Comparison of ENCODE assay signal across 19 cellular contexts in the genomic region with DNA sequence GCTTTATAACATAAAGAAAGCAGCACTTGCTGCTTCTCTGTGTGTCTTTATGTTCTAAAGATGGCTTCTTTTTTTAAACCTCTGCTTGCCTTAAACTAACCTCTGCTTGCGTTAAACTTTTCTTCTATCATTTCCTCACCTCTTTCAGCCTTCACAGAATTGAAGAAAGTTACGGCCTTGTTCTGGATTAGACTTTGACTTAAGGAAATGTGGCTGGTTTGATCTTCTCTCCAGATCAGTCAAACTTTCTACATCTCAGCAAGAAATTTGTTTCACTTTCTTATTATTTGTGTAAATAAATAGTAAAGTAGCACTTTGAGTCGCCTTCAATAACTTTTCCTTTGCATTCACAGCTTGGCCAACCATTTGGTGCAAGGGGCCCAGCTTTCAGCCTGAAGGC.
A peak's percentile ranks its signal among the peaks of the same experiment; 100 is the strongest.
DNase-seq lines count a peak whose midpoint lies in the region; ATAC-seq lines count a peak whose summit lies in the region.
"Had no signal": no experiment of that assay in that cellular context is flagged by ENCODE, and none has a peak within 500 bp of the region (broad histone marks: within the 10 kb centered on the region; RNA-seq: fewer than 3 reads in every experiment).

No MANE protein-coding gene starts in this region.

- no peak for DNase-seq in activated CD4-positive, alpha-beta memory T cell treated with anti-CD3 and anti-CD28 coated beads for 36 hours
- no peak for DNase-seq in activated CD4-positive, alpha-beta memory T cell treated with anti-CD3 and anti-CD28 coated beads, Interleukin-2, amount 10 ng/mL, durations not matched to agents 7 days and 5 days
- peak in 1 of 3 donors; percentile 53 for DNase-seq in CD4-positive, CD25-positive, alpha-beta regulatory T cell
- DNase-seq in activated naive CD8-positive, alpha-beta T cell treated with anti-CD3 and anti-CD28 coated beads for 36 hours, result no peak
- no peak for DNase-seq in NCI-H2029 treated with DMSO at 0.1 percent for 48 hours (lab: John Stamatoyannopoulos, UW)
- no peak for DNase-seq in cerebellar cortex (ENCODE audit: low spot score)
- DNase-seq: C1 segment of cervical spinal cord, Caco-2, DMS153, EL, H7, KG1, NCI-H1436 treated with DMSO at 0.1 percent for 48 hours, NCI-H2081, NCI-H774, PC-9 had no signal

- H3K36me3 ChIP-seq in CD4-positive, CD25-positive, alpha-beta regulatory T cell (ENCODE audit: control insufficient read depth, insufficient read depth, low read length), result no peaks in the 10 kb centered on the region
- no peaks in the 10 kb centered on the region for H3K36me3 ChIP-seq in KOPT-K1 (ENCODE audit: insufficient read depth, low read length)

- intact Hi-C loops in activated CD4-positive, alpha-beta memory T cell treated with anti-CD3 and anti-CD28 coated beads for 36 hours (cut with micrococcal nuclease), result no loop called here

- H3K36me3 Mint-ChIP-seq in activated CD4-positive, alpha-beta memory T cell treated with anti-CD3 and anti-CD28 coated beads for 36 hours, result no peaks in the 10 kb centered on the region
- H3K36me3 Mint-ChIP-seq in activated CD4-positive, alpha-beta memory T cell treated with anti-CD3 and anti-CD28 coated beads, Interleukin-2, amount 10 ng/mL, durations not matched to agents 7 days and 5 days (ENCODE audit: low read depth), result no peaks in the 10 kb centered on the region
- H3K36me3 Mint-ChIP-seq in CD4-positive, CD25-positive, alpha-beta regulatory T cell, result no peaks in the 10 kb centered on the region
- H3K36me3 Mint-ChIP-seq in activated naive CD8-positive, alpha-beta T cell treated with anti-CD3 and anti-CD28 coated beads for 36 hours, result no peaks in the 10 kb centered on the region

- H3K27ac Mint-ChIP-seq in activated CD4-positive, alpha-beta memory T cell treated with anti-CD3 and anti-CD28 coated beads for 36 hours, result peak overlapping the region; percentile 16
- no peak overlapping the region for H3K27ac Mint-ChIP-seq in activated CD4-positive, alpha-beta memory T cell treated with anti-CD3 and anti-CD28 coated beads, Interleukin-2, amount 10 ng/mL, durations not matched to agents 7 days and 5 days
- H3K27ac Mint-ChIP-seq in CD4-positive, CD25-positive, alpha-beta regulatory T cell, result peak overlapping the region in 2 of 3 donors; percentile 22 to 92
- H3K27ac Mint-ChIP-seq in activated naive CD8-positive, alpha-beta T cell treated with anti-CD3 and anti-CD28 coated beads for 36 hours, result peak overlapping the region; percentile 62

- peak overlapping the region; percentile 23 for H3K4me3 ChIP-seq in CD4-positive, CD25-positive, alpha-beta regulatory T cell (ENCODE audit: low read depth, low read length)
- H3K4me3 ChIP-seq: A549, PC-9 had no signal

- CTCF ChIA-PET in activated CD4-positive, alpha-beta memory T cell treated with anti-CD3 and anti-CD28 coated beads for 36 hours (lab: Charles Lee), result no interaction called here
- CTCF ChIA-PET in activated CD4-positive, alpha-beta memory T cell treated with anti-CD3 and anti-CD28 coated beads, Interleukin-2, amount 10 ng/mL, durations not matched to agents 7 days and 5 days (lab: Charles Lee), result no interaction called here

- H3K27me3 Mint-ChIP-seq in activated CD4-positive, alpha-beta memory T cell treated with anti-CD3 and anti-CD28 coated beads for 36 hours, result no peaks in the 10 kb centered on the region
- H3K27me3 Mint-ChIP-seq in activated CD4-positive, alpha-beta memory T cell treated with anti-CD3 and anti-CD28 coated beads, Interleukin-2, amount 10 ng/mL, durations not matched to agents 7 days and 5 days, result no peaks in the 10 kb centered on the region
- H3K27me3 Mint-ChIP-seq in CD4-positive, CD25-positive, alpha-beta regulatory T cell, result no peaks in the 10 kb centered on the region
- peaks cover 5% of the 10 kb centered on the region for H3K27me3 Mint-ChIP-seq in activated naive CD8-positive, alpha-beta T cell treated with anti-CD3 and anti-CD28 coated beads for 36 hours

- peaks cover 6% of the 10 kb centered on the region for H3K4me1 ChIP-seq in CD4-positive, CD25-positive, alpha-beta regulatory T cell (ENCODE audit: control insufficient read depth, insufficient read depth, low read length, poor library complexity, severe bottlenecking)
- H3K4me1 ChIP-seq: A549, Caco-2 had no signal

- no peak for ATAC-seq in CD4-positive, CD25-positive, alpha-beta regulatory T cell (ENCODE audit: low read depth in 2 of 2)
- ATAC-seq: A549, HepG2 had no signal

- POLR2A ChIA-PET in activated CD4-positive, alpha-beta memory T cell treated with anti-CD3 and anti-CD28 coated beads for 36 hours (lab: Charles Lee), result no interaction called here
- POLR2A ChIA-PET in activated CD4-positive, alpha-beta memory T cell treated with anti-CD3 and anti-CD28 coated beads, Interleukin-2, amount 10 ng/mL, durations not matched to agents 7 days and 5 days (lab: Charles Lee), result interaction anchor here (1.0 kb wide), 1 partner anchor 225 kb away, joined by 3 read pairs; no protein-coding TSS in a partner anchor

- peaks cover 27% of the 10 kb centered on the region for H3K4me1 Mint-ChIP-seq in activated CD4-positive, alpha-beta memory T cell treated with anti-CD3 and anti-CD28 coated beads for 36 hours (ENCODE audit: low read depth)
- peaks cover 18% of the 10 kb centered on the region for H3K4me1 Mint-ChIP-seq in activated CD4-positive, alpha-beta memory T cell treated with anti-CD3 and anti-CD28 coated beads, Interleukin-2, amount 10 ng/mL, durations not matched to agents 7 days and 5 days
- peaks cover 7 to 23% (median 17%) of the 10 kb centered on the region in 4 donors for H3K4me1 Mint-ChIP-seq in CD4-positive, CD25-positive, alpha-beta regulatory T cell
- peaks cover 7% of the 10 kb centered on the region for H3K4me1 Mint-ChIP-seq in activated naive CD8-positive, alpha-beta T cell treated with anti-CD3 and anti-CD28 coated beads for 36 hours

- no peaks in the 10 kb centered on the region for H3K9me3 ChIP-seq in CD4-positive, CD25-positive, alpha-beta regulatory T cell (ENCODE audit: control insufficient read depth in 2 of 2, low read length in 2 of 2)
- peaks cover 13% of the 10 kb centered on the region for H3K9me3 ChIP-seq in KOPT-K1 (ENCODE audit: insufficient read depth, low read length, poor library complexity, severe bottlenecking)
- H3K9me3 ChIP-seq: A549, Caco-2 had no signal

- no peak overlapping the region for H3K27ac ChIP-seq in CD4-positive, CD25-positive, alpha-beta regulatory T cell (ENCODE audit: insufficient read depth, low read length, poor library complexity, severe bottlenecking)
- peak overlapping the region; percentile 6 for H3K27ac ChIP-seq in KOPT-K1 (ENCODE audit: low read depth, low read length, poor library complexity, severe bottlenecking)
- H3K27ac ChIP-seq: A549, PC-9 had no signal

- H3K27me3 ChIP-seq in CD4-positive, CD25-positive, alpha-beta regulatory T cell (ENCODE audit: control insufficient read depth, insufficient read depth, low read length), result no peaks in the 10 kb centered on the region

- H3K4me3 Mint-ChIP-seq in activated CD4-positive, alpha-beta memory T cell treated with anti-CD3 and anti-CD28 coated beads for 36 hours, result no peak overlapping the region
- no peak overlapping the region for H3K4me3 Mint-ChIP-seq in activated CD4-positive, alpha-beta memory T cell treated with anti-CD3 and anti-CD28 coated beads, Interleukin-2, amount 10 ng/mL, durations not matched to agents 7 days and 5 days
- H3K4me3 Mint-ChIP-seq in CD4-positive, CD25-positive, alpha-beta regulatory T cell, result peak overlapping the region in 1 of 4 donors; percentile 31
- no peak overlapping the region for H3K4me3 Mint-ChIP-seq in activated naive CD8-positive, alpha-beta T cell treated with anti-CD3 and anti-CD28 coated beads for 36 hours

- H3K9me3 Mint-ChIP-seq in activated CD4-positive, alpha-beta memory T cell treated with anti-CD3 and anti-CD28 coated beads for 36 hours, result peaks cover 5% of the 10 kb centered on the region
- H3K9me3 Mint-ChIP-seq in activated CD4-positive, alpha-beta memory T cell treated with anti-CD3 and anti-CD28 coated beads, Interleukin-2, amount 10 ng/mL, durations not matched to agents 7 days and 5 days, result peaks cover 8% of the 10 kb centered on the region
- peaks cover 0 to 5% (median 0%) of the 10 kb centered on the region in 7 donors for H3K9me3 Mint-ChIP-seq in CD4-positive, CD25-positive, alpha-beta regulatory T cell
- H3K9me3 Mint-ChIP-seq in activated naive CD8-positive, alpha-beta T cell treated with anti-CD3 and anti-CD28 coated beads for 36 hours, result peaks cover 3% of the 10 kb centered on the region
